Comparison of ENCODE assay signal across 25 cellular contexts in the genomic region with DNA sequence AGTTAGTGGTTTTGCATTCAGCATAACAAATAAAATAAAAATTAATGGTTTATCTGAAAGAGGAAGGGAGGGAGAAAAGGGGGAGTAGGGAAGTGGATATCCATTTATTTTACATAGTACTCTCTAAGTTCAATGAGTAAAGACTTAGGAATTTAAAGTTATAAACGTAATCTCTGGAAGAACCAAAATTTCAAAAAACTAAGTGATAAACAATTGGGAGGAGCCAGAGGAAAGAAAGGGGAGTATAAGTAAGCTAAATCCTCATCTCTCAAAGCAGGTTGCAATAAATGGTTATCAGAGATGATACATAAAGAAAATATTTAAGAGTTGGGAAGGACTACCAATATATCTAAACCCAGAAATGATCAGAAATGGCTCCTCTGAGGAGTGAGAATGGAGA.
"Had no signal": no experiment of that assay in that cellular context is flagged by ENCODE, and none has a peak within 500 bp of the region (broad histone marks: within the 10 kb centered on the region; RNA-seq: fewer than 3 reads in every experiment).

No MANE protein-coding gene starts in this region.

- DNase-seq: activated CD4-positive, alpha-beta T cell treated with anti-CD3 and anti-CD28 coated beads, Interleukin-2, amount 50 U/mL, for 4 hours; activated CD8-positive, alpha-beta memory T cell treated with anti-CD3 and anti-CD28 coated beads for 24 hours; activated CD8-positive, alpha-beta memory T cell treated with anti-CD3 and anti-CD28 coated beads, Interleukin-2, amount 50 U/mL, for 4 hours; activated naive CD4-positive, alpha-beta T cell treated with anti-CD3 and anti-CD28 coated beads for 36 hours; activated naive CD8-positive, alpha-beta T cell treated with anti-CD3 and anti-CD28 coated beads, Interleukin-2, amount 10 ng/mL, durations not matched to agents 7 days and 5 days; activated T-cell treated with anti-CD3 and anti-CD28 coated beads, Interleukin-2, amount 50 U/mL, for 48 hours; amygdala; effector CD8-positive, alpha-beta T cell; erythroblast; heart left ventricle; left cardiac atrium; naive B cell; nucleus accumbens; posterior cingulate gyrus; spleen; stimulated activated CD4-positive, alpha-beta T cell treated with anti-CD3 and anti-CD28 coated beads, Interleukin-4, amount 100 ng/mL, for 1 hour; stimulated activated naive CD4-positive, alpha-beta T cell treated with Interleukin-2 at 50 U/mL for 16 hours; T-helper 1 cell; T-helper 9 cell; upper lobe of left lung had no signal

- H3K36me3 ChIP-seq: gastroesophageal sphincter, heart left ventricle, spleen, upper lobe of left lung had no signal

- H3K27ac Mint-ChIP-seq: activated naive CD4-positive, alpha-beta T cell treated with anti-CD3 and anti-CD28 coated beads for 36 hours; activated naive CD8-positive, alpha-beta T cell treated with anti-CD3 and anti-CD28 coated beads, Interleukin-2, amount 10 ng/mL, durations not matched to agents 7 days and 5 days; dendritic cell treated with granulocyte-macrophage colony-stimulating factor and Interleukin-4, amounts not matched to agents 40 ng/mL and 50 ng/mL, for 4 days; memory B cell; naive B cell; WTC11 had no signal

- H3K36me3 Mint-ChIP-seq: activated naive CD8-positive, alpha-beta T cell treated with anti-CD3 and anti-CD28 coated beads, Interleukin-2, amount 10 ng/mL, durations not matched to agents 7 days and 5 days; brain; naive B cell; WTC11 had no signal

- H3K4me3 Mint-ChIP-seq: activated naive CD4-positive, alpha-beta T cell treated with anti-CD3 and anti-CD28 coated beads for 36 hours; activated naive CD8-positive, alpha-beta T cell treated with anti-CD3 and anti-CD28 coated beads, Interleukin-2, amount 10 ng/mL, durations not matched to agents 7 days and 5 days; brain; dendritic cell treated with granulocyte-macrophage colony-stimulating factor and Interleukin-4, amounts not matched to agents 40 ng/mL and 50 ng/mL, for 4 days; memory B cell; WTC11 had no signal

- H3K4me3 ChIP-seq: gastroesophageal sphincter, heart left ventricle, spleen, upper lobe of left lung had no signal

- H3K27me3 Mint-ChIP-seq: activated naive CD8-positive, alpha-beta T cell treated with anti-CD3 and anti-CD28 coated beads, Interleukin-2, amount 10 ng/mL, durations not matched to agents 7 days and 5 days; brain; dendritic cell treated with granulocyte-macrophage colony-stimulating factor and Interleukin-4, amounts not matched to agents 40 ng/mL and 50 ng/mL, for 4 days; memory B cell had no signal

- H3K27me3 ChIP-seq: gastroesophageal sphincter, heart left ventricle, spleen, upper lobe of left lung had no signal

- ATAC-seq: gastroesophageal sphincter, heart left ventricle, WTC11 had no signal

- H3K4me1 ChIP-seq: gastroesophageal sphincter, heart left ventricle, spleen, upper lobe of left lung had no signal

- H3K9me3 ChIP-seq: gastroesophageal sphincter, heart left ventricle, spleen, upper lobe of left lung had no signal

- H3K9me3 Mint-ChIP-seq: activated naive CD4-positive, alpha-beta T cell treated with anti-CD3 and anti-CD28 coated beads for 36 hours; activated naive CD8-positive, alpha-beta T cell treated with anti-CD3 and anti-CD28 coated beads, Interleukin-2, amount 10 ng/mL, durations not matched to agents 7 days and 5 days; brain; dendritic cell treated with granulocyte-macrophage colony-stimulating factor and Interleukin-4, amounts not matched to agents 40 ng/mL and 50 ng/mL, for 4 days; memory B cell; naive B cell; WTC11 had no signal

- H3K27ac ChIP-seq: gastroesophageal sphincter, heart left ventricle, spleen, upper lobe of left lung had no signal

- H3K4me1 Mint-ChIP-seq: activated naive CD8-positive, alpha-beta T cell treated with anti-CD3 and anti-CD28 coated beads, Interleukin-2, amount 10 ng/mL, durations not matched to agents 7 days and 5 days; memory B cell; naive B cell had no signal
